8 cellular contexts compared by ENCODE assay signal in genomic region chr17:68512247-68512966, GRCh38.
DNase-seq lines count a peak whose midpoint lies in the region; ATAC-seq and TF ChIP-seq lines count a peak whose summit lies in the region.

Gene PRKAR1A, plus strand, starts transcription at chr17:68512430. Its CDS starts 2,970 bp downstream, at chr17:68515400.

- TF ChIP-seq RAD21 in Ishikawa (IDR thresholded peaks at IDR 0.05; ENCODE audit: low read depth) = no peak

- H3K4me3 ChIP-seq in epithelial cell of esophagus (ENCODE audit: low read length) = peak within 1 kb of the TSS; percentile 93

- peak; percentile 82 for DNase-seq in DMS153 (lab: John Stamatoyannopoulos, UW)
- DNase-seq in OCI-M2 (lab: John Stamatoyannopoulos, UW; ENCODE audit: unreplicated experiment) = peak; percentile 48
- DNase-seq in activated T-cell treated with anti-CD3 and anti-CD28 coated beads for 4 hours = peak; percentile 84
- DNase-seq in epithelial cell of esophagus (ENCODE audit: low read depth) = peak; percentile 93
- peak; percentile 97 for DNase-seq in middle frontal gyrus (ENCODE audit: extremely low spot score, low spot score)
- peak; percentile 86 to 87 for DNase-seq in stimulated activated CD8-positive, alpha-beta memory T cell treated with anti-CD3 and anti-CD28 coated beads, Interleukin-2, amount 100 ng/mL, for 1 hour (ENCODE audit: low read depth in 2 of 2)

- ATAC-seq in GM21619 (IDR thresholded peaks at IDR 0.05; ENCODE audit: unreplicated experiment) = peak; percentile 85

- TF ChIP-seq CTCF in epithelial cell of esophagus (IDR thresholded peaks at IDR 0.05; ENCODE audit: insufficient read depth, low read depth, low read length, missing control alignments) = no peak

- TF ChIP-seq EP300 in Ishikawa (IDR thresholded peaks at IDR 0.05; ENCODE audit: borderline replicate concordance) = no peak

TF ChIP-seq in Ishikawa, 13 proteins besides CTCF, POLR2A, EP300 and RAD21:
- peak; percentile 44; the same call in 1 of the 2 replicates for TF ChIP-seq TAF1 (IDR thresholded peaks at IDR 0.05; ENCODE audit: low read depth)
- no peak; the same call in 1 of the 2 replicates for TF ChIP-seq TCF12 (IDR thresholded peaks at IDR 0.05; ENCODE audit: low read depth)
- no peak for TF ChIP-seq USF1 (IDR thresholded peaks at IDR 0.05)
- peak; percentile 70 for TF ChIP-seq CREB1 (IDR thresholded peaks at IDR 0.05; ENCODE audit: low read depth)
- no peak for TF ChIP-seq CEBPB (IDR thresholded peaks at IDR 0.05)
- peak; percentile 41; the same call in 1 of the 2 replicates for TF ChIP-seq EGR1 (IDR thresholded peaks at IDR 0.05)
- TF ChIP-seq YY1 (IDR thresholded peaks at IDR 0.05; ENCODE audit: low read depth) = peak; percentile 91

Comparison
In these comparisons a context has a peak if more than half of its experiments do, and no peak if none do; other contexts are left out.
1. Peak in every context shown above with its lines: DNase-seq, ATAC-seq and H3K4me3 ChIP-seq.